ENCODE assay signal across 16 cellular contexts in the genomic region with DNA sequence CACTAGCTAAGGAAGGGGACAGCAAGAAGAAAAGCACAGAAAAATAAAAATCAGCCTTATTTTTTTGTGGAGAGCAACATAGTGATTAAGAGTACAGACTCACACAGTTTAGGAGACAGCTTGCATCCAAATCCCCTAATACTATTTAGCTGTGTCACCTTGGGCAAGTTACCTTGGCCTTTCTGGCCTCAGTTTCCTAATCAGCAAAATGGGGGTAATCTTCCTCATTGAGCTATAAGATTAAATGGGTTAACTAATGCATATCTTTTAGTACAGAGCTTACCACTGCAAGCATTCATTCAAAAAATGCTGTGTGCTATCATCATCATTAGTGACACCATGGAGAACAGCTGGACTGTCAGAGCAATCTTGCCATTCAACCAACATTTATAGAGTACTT.
A peak's percentile ranks its signal among the peaks of the same experiment; 100 is the strongest.
DNase-seq lines count a peak whose midpoint lies in the region; ATAC-seq and TF ChIP-seq lines count a peak whose summit lies in the region.
"Had no signal": no experiment of that assay in that cellular context is flagged by ENCODE, and none has a peak within 500 bp of the region (broad histone marks: within the 10 kb centered on the region; RNA-seq: fewer than 3 reads in every experiment).

No MANE protein-coding gene starts in this region.

- H3K27ac ChIP-seq in heart left ventricle = peak overlapping the region in 8 of 12 donors; percentile 17 to 99 (median 90)
- peak overlapping the region; percentile 97 for H3K27ac ChIP-seq in VCaP
- H3K27ac ChIP-seq in naive thymus-derived CD4-positive, alpha-beta T cell (ENCODE audit: low read depth, low read length) = no peak overlapping the region
- peak overlapping the region in 3 of 4 donors; percentile 96 to 99 (median 98) for H3K27ac ChIP-seq in transverse colon

- no peak overlapping the region for H3K4me3 Mint-ChIP-seq in naive thymus-derived CD4-positive, alpha-beta T cell

- TF ChIP-seq EP300 in transverse colon (IDR thresholded peaks at IDR 0.05; ENCODE audit: low read depth) = no peak

- POLR2A ChIA-PET in naive thymus-derived CD4-positive, alpha-beta T cell (lab: Charles Lee) = interaction anchor here (0.9 to 17.1 kb wide), 4 partner anchors 8 to 54 kb away, joined by 3 to 547 read pairs (median 6); no protein-coding TSS in a partner anchor

- H3K4me1 ChIP-seq in heart left ventricle (peaks cover 13 to 98% (median 88%) of the 10 kb centered on the region in 12 donors), transverse colon (peaks cover 54 to 73% (median 62%) of the 10 kb centered on the region in 4 donors)
- peaks cover 29 to 76% of the 10 kb centered on the region in 2 donors for H3K4me1 ChIP-seq in naive thymus-derived CD4-positive, alpha-beta T cell (ENCODE audit: control insufficient read depth in 2 of 2, insufficient read depth in 2 of 2, low read length in 2 of 2)

- ATAC-seq in heart left ventricle (no peak), left cardiac atrium (no peak)
- ATAC-seq in naive thymus-derived CD4-positive, alpha-beta T cell = no peak
- no peak for ATAC-seq in activated CD4-positive, CD25-positive, alpha-beta regulatory T cell treated with anti-CD3 and anti-CD28 coated beads, Interleukin-2, amount 50 U/mL, for 24 hours
- ATAC-seq: left lung had no signal

- H3K27me3 Mint-ChIP-seq in naive thymus-derived CD4-positive, alpha-beta T cell = no peaks in the 10 kb centered on the region

- no peaks in the 10 kb centered on the region for H3K9me3 ChIP-seq in heart left ventricle
- no peaks in the 10 kb centered on the region for H3K9me3 ChIP-seq in naive thymus-derived CD4-positive, alpha-beta T cell (ENCODE audit: control insufficient read depth in 2 of 3, low read length in 3 of 3)
- H3K9me3 ChIP-seq in transverse colon = no peaks in the 10 kb centered on the region
- H3K9me3 ChIP-seq: Caco-2, colonic mucosa, left lung had no signal

- peak overlapping the region in 8 of 9 donors; percentile 23 to 100 (median 85) for H3K27ac Mint-ChIP-seq in naive thymus-derived CD4-positive, alpha-beta T cell

- peaks cover 0 to 3% (median 0%) of the 10 kb centered on the region in 11 donors for H3K9me3 Mint-ChIP-seq in naive thymus-derived CD4-positive, alpha-beta T cell

- H3K4me1 Mint-ChIP-seq in naive thymus-derived CD4-positive, alpha-beta T cell = peaks cover 81 to 99% (median 97%) of the 10 kb centered on the region in 7 donors

- H3K4me3 ChIP-seq in heart left ventricle = no peak overlapping the region
- H3K4me3 ChIP-seq in naive thymus-derived CD4-positive, alpha-beta T cell (ENCODE audit: low read length) = no peak overlapping the region
- H3K4me3 ChIP-seq in transverse colon = no peak overlapping the region
- H3K4me3 ChIP-seq: colonic mucosa, left lung had no signal

- H3K27me3 ChIP-seq in heart left ventricle = no peaks in the 10 kb centered on the region
- H3K27me3 ChIP-seq in naive thymus-derived CD4-positive, alpha-beta T cell (ENCODE audit: control insufficient read depth in 2 of 2, insufficient read depth in 2 of 2, low read length in 2 of 2) = no peaks in the 10 kb centered on the region
- H3K27me3 ChIP-seq in transverse colon = no peaks in the 10 kb centered on the region
- H3K27me3 ChIP-seq: colonic mucosa, left lung had no signal

- peaks cover 0 to 11% (median 0%) of the 10 kb centered on the region in 5 donors for H3K36me3 Mint-ChIP-seq in naive thymus-derived CD4-positive, alpha-beta T cell

- DNase-seq in heart left ventricle (no peak), left cardiac atrium (no peak), transverse colon (no peak), DMS79 treated with DMSO at 0.1 percent for 48 hours (lab: John Stamatoyannopoulos, UW) (no peak), posterior vena cava (ENCODE audit: low spot score) (no peak)
- no peak for DNase-seq in naive thymus-derived CD4-positive, alpha-beta T cell
- DNase-seq: activated gamma-delta T cell; Caco-2; colonic mucosa; foreskin fibroblast; left lung; NCI-H1436; posterior cingulate gyrus; stimulated activated naive CD4-positive, alpha-beta T cell had no signal

- no peaks in the 10 kb centered on the region for H3K36me3 ChIP-seq in heart left ventricle
- H3K36me3 ChIP-seq in naive thymus-derived CD4-positive, alpha-beta T cell (ENCODE audit: control insufficient read depth in 2 of 3, insufficient read depth in 3 of 3, low read length in 3 of 3) = no peaks in the 10 kb centered on the region
- no peaks in the 10 kb centered on the region for H3K36me3 ChIP-seq in transverse colon
- H3K36me3 ChIP-seq: colonic mucosa, left lung had no signal

- CTCF ChIA-PET in naive thymus-derived CD4-positive, alpha-beta T cell (lab: Charles Lee) = interaction anchor here (0.5 to 6.6 kb wide), 17 partner anchors 9 to 168 kb away, joined by 3 to 145 read pairs (median 6); no protein-coding TSS in a partner anchor

- intact Hi-C loops in heart left ventricle (cut with DNase I) (loop anchor here in 8 of 10 donors (2.0 to 10.0 kb wide), 4 partner anchors 37 to 135 kb away; no protein-coding TSS in a partner anchor), left cardiac atrium (cut with DNase I) (loop anchor here (5.0 kb wide), 2 partner anchors 38 to 133 kb away; no protein-coding TSS in a partner anchor), transverse colon (cut with DNase I; ENCODE audit: low total_unique reads) (loop anchor here (5.0 kb wide), 1 partner anchor 133 kb away; no protein-coding TSS in a partner anchor), posterior vena cava (cut with DNase I) (loop anchor here (10.0 kb wide), 2 partner anchors 135 to 775 kb away; a partner anchor contains a TSS)
- intact Hi-C loops in naive thymus-derived CD4-positive, alpha-beta T cell (cut with micrococcal nuclease) = loop anchor here in 1 of 2 donors (10.0 kb wide), 1 partner anchor 905 kb away; a partner anchor contains a TSS

- TF ChIP-seq CTCF in heart left ventricle (IDR thresholded peaks at IDR 0.05) = no peak
- no peak for TF ChIP-seq CTCF in VCaP (conservative IDR thresholded peaks at IDR 0.05)
- no peak for TF ChIP-seq CTCF in transverse colon (IDR thresholded peaks at IDR 0.05)

- in situ Hi-C loops in transverse colon (cut with MboI; ENCODE audit: low pct_ligation_motif_present in 1 of 4, low pct_unique_long_range_greater_than_20kb in 1 of 4, low sequenced_read_pairs in 3 of 4) = loop anchor here in 2 of 4 donors (5.0 to 10.0 kb wide), 3 partner anchors 38 to 135 kb away; no protein-coding TSS in a partner anchor

- no peak for TF ChIP-seq POLR2A in heart left ventricle (IDR thresholded peaks at IDR 0.05)
- TF ChIP-seq POLR2A in transverse colon (IDR thresholded peaks at IDR 0.05) = no peak
